ENCODE assay signal across 24 cellular contexts in the genomic region with DNA sequence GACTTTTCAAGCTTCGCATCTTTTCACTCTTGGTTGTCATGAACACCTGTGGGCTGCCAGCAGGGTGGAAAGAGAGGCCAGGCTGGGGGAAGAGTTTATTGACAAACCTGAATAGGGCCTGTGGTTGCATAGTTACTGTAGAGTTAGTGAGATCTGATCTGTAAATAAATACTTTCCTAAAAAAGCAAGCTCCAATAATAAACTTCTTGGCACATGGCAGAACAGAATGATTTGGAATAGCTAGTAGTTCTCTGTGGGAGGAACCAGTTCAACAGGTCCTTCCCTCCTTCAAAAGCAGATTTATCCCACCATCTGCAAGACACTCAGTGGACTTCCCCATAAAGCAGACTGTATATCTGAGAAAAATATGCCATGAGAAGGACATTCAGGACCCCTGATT.
"Had no signal": no experiment of that assay in that cellular context is flagged by ENCODE, and none has a peak within 500 bp of the region (broad histone marks: within the 10 kb centered on the region; RNA-seq: fewer than 3 reads in every experiment).

No MANE protein-coding gene starts in this region.

- H3K36me3 ChIP-seq: ascending aorta, brain microvascular endothelial cell, heart right ventricle, neutrophil, ovary, prostate gland, vagina, WERI-Rb-1 had no signal

- H3K4me1 Mint-ChIP-seq: activated CD4-positive, alpha-beta T cell treated with anti-CD3 and anti-CD28 coated beads, Interleukin-2, amount 10 ng/mL, durations not matched to agents 7 days and 5 days; memory B cell; nephron; stimulated activated naive B cell treated with anti-CD40 and anti-IgM and Interleukin-4, amounts not matched to agents 10 μg/mL and 1 μg/mL and 100 μg/mL, for 72 hours had no signal

- H3K4me3 Mint-ChIP-seq: activated CD4-positive, alpha-beta T cell treated with anti-CD3 and anti-CD28 coated beads, Interleukin-2, amount 10 ng/mL, durations not matched to agents 7 days and 5 days; activated CD8-positive, alpha-beta T cell treated with anti-CD3 and anti-CD28 coated beads, Interleukin-2, amount 10 ng/mL, durations not matched to agents 7 days and 5 days; activated T-helper 1 cell treated with anti-CD3 and anti-CD28 coated beads, Interleukin-12 subunit alpha, Interleukin-12 subunit beta, Interleukin-2, Interleukin-4 antibody, amounts not matched to agents 30 ng/mL and 10 ng/mL and 1 ng/mL, durations not matched to agents 14 hours and 24 hours and 36 hours; dendritic cell treated with granulocyte-macrophage colony-stimulating factor and Interleukin-4, amounts not matched to agents 40 ng/mL and 50 ng/mL, for 4 days; memory B cell; nephron; stimulated activated naive B cell treated with anti-CD40 and anti-IgM and Interleukin-4, amounts not matched to agents 10 μg/mL and 1 μg/mL and 100 μg/mL, for 72 hours had no signal

- H3K4me3 ChIP-seq: ascending aorta, heart right ventricle, ovary, prostate gland, vagina had no signal

- H3K27ac Mint-ChIP-seq: activated CD4-positive, alpha-beta T cell treated with anti-CD3 and anti-CD28 coated beads, Interleukin-2, amount 10 ng/mL, durations not matched to agents 7 days and 5 days; activated CD8-positive, alpha-beta T cell treated with anti-CD3 and anti-CD28 coated beads, Interleukin-2, amount 10 ng/mL, durations not matched to agents 7 days and 5 days; activated T-helper 1 cell treated with anti-CD3 and anti-CD28 coated beads, Interleukin-12 subunit alpha, Interleukin-12 subunit beta, Interleukin-2, Interleukin-4 antibody, amounts not matched to agents 30 ng/mL and 10 ng/mL and 1 ng/mL, durations not matched to agents 14 hours and 24 hours and 36 hours; dendritic cell treated with granulocyte-macrophage colony-stimulating factor and Interleukin-4, amounts not matched to agents 40 ng/mL and 50 ng/mL, for 4 days; memory B cell; nephron; stimulated activated naive B cell treated with anti-CD40 and anti-IgM and Interleukin-4, amounts not matched to agents 10 μg/mL and 1 μg/mL and 100 μg/mL, for 72 hours had no signal

- DNase-seq: activated CD4-positive, alpha-beta T cell treated with anti-CD3 and anti-CD28 coated beads, Interleukin-2, amount 10 ng/mL, durations not matched to agents 7 days and 5 days; activated CD4-positive, CD25-positive, alpha-beta regulatory T cell treated with anti-CD3 and anti-CD28 coated beads, Interleukin-2, amount 50 U/mL, for 72 hours; activated CD8-positive, alpha-beta T cell treated with anti-CD3 and anti-CD28 coated beads, Interleukin-2, amount 10 ng/mL, durations not matched to agents 7 days and 5 days; activated gamma-delta T cell; activated naive CD4-positive, alpha-beta T cell treated with anti-CD3 and anti-CD28 coated beads, Interleukin-2, amount 50 U/mL, for 16 hours; brain microvascular endothelial cell; caudate nucleus; effector CD4-positive, alpha-beta T cell; heart right ventricle; left colon; ovary; stimulated activated CD4-positive, alpha-beta T cell treated with anti-CD3 and anti-CD28 coated beads, Interleukin-2, amount 100 ng/mL, for 48 hours; stimulated activated CD8-positive, alpha-beta memory T cell treated with anti-CD3 and anti-CD28 coated beads, Interleukin-4, amount 100 ng/mL, for 48 hours; stimulated activated naive B cell treated with anti-CD40 and anti-IgM and Interleukin-4, amounts not matched to agents 10 μg/mL and 1 μg/mL and 100 μg/mL, for 72 hours; trophoblast cell; WERI-Rb-1 had no signal

- H3K27me3 ChIP-seq: ascending aorta, brain microvascular endothelial cell, heart right ventricle, neutrophil, ovary, vagina had no signal

- H3K9me3 Mint-ChIP-seq: activated CD4-positive, alpha-beta T cell treated with anti-CD3 and anti-CD28 coated beads, Interleukin-2, amount 10 ng/mL, durations not matched to agents 7 days and 5 days; activated T-helper 1 cell treated with anti-CD3 and anti-CD28 coated beads, Interleukin-12 subunit alpha, Interleukin-12 subunit beta, Interleukin-2, Interleukin-4 antibody, amounts not matched to agents 30 ng/mL and 10 ng/mL and 1 ng/mL, durations not matched to agents 14 hours and 24 hours and 36 hours; nephron had no signal

- H3K27ac ChIP-seq: ascending aorta, brain microvascular endothelial cell, heart right ventricle, neutrophil, ovary, prostate gland, vagina, WERI-Rb-1 had no signal

- H3K4me1 ChIP-seq: ascending aorta, heart right ventricle, prostate gland, vagina had no signal

- H3K27me3 Mint-ChIP-seq: activated CD4-positive, alpha-beta T cell treated with anti-CD3 and anti-CD28 coated beads, Interleukin-2, amount 10 ng/mL, durations not matched to agents 7 days and 5 days; dendritic cell treated with granulocyte-macrophage colony-stimulating factor and Interleukin-4, amounts not matched to agents 40 ng/mL and 50 ng/mL, for 4 days; stimulated activated naive B cell treated with anti-CD40 and anti-IgM and Interleukin-4, amounts not matched to agents 10 μg/mL and 1 μg/mL and 100 μg/mL, for 72 hours had no signal

- H3K36me3 Mint-ChIP-seq: memory B cell; stimulated activated naive B cell treated with anti-CD40 and anti-IgM and Interleukin-4, amounts not matched to agents 10 μg/mL and 1 μg/mL and 100 μg/mL, for 72 hours had no signal

- H3K9me3 ChIP-seq: ascending aorta, neutrophil, ovary, prostate gland, vagina had no signal
